ENCODE assay signal across 33 cellular contexts in genomic region chr5:75322066-75322465, GRCh38. TPM values are rescaled to one million over a fixed set of nuclear protein-coding genes. Genes with fewer than 3 reads are reported as not detected.
DNase-seq lines count a peak whose midpoint lies in the region; ATAC-seq, FAIRE-seq and TF ChIP-seq lines count a peak whose summit lies in the region.
"Had no signal": no experiment of that assay in that cellular context is flagged by ENCODE, and none has a peak within 500 bp of the region (broad histone marks: within the 10 kb centered on the region; RNA-seq: fewer than 3 reads in every experiment).

No MANE protein-coding gene starts in this region.

- H2BK5ac ChIP-seq in trophoblast cell (ENCODE audit: low read depth, low read length, poor library complexity) = no peak overlapping the region

- peak; percentile 44 for FAIRE-seq in G401.6 (lab: Jason Lieb, UNC)
- FAIRE-seq: endometrium, GM12878, H54 had no signal

- H3K36me3 ChIP-seq in NT2/D1 (ENCODE audit: insufficient read depth, insufficient read length, low read length) = no peaks in the 10 kb centered on the region
- H3K36me3 ChIP-seq in endodermal cell (ENCODE audit: control insufficient read depth, insufficient read depth, low read length) = no peaks in the 10 kb centered on the region
- H3K36me3 ChIP-seq in trophoblast cell (ENCODE audit: control insufficient read depth in 1 of 2, insufficient read depth in 2 of 2, low read length in 2 of 2) = no peaks in the 10 kb centered on the region
- H3K36me3 ChIP-seq: BE2C, gastroesophageal sphincter, Peyer's patch, suprapubic skin, WERI-Rb-1 had no signal

- no peak overlapping the region for H3K4ac ChIP-seq in trophoblast cell (ENCODE audit: low read depth, low read length)

- H3K4me3 ChIP-seq in NT2/D1 (ENCODE audit: insufficient read length, low read depth) (no peak overlapping the region), endodermal cell (ENCODE audit: low read length) (no peak overlapping the region), trophoblast cell (ENCODE audit: low read depth, low read length) (no peak overlapping the region)
- H3K4me3 ChIP-seq: gastroesophageal sphincter, GM12878, hepatocyte, Peyer's patch, suprapubic skin had no signal

- no peak overlapping the region for H3K9ac ChIP-seq in NT2/D1 (ENCODE audit: insufficient read length, low read depth)
- H3K9ac ChIP-seq in endodermal cell (ENCODE audit: extremely low read depth, low read length, poor library complexity, severe bottlenecking) = no peak overlapping the region
- H3K9ac ChIP-seq in trophoblast cell (ENCODE audit: low read length) = no peak overlapping the region
- H3K9ac ChIP-seq: parathyroid adenoma had no signal

- peaks cover 6% of the 10 kb centered on the region for H3K9me3 Mint-ChIP-seq in endodermal cell
- H3K9me3 Mint-ChIP-seq: activated CD4-positive, alpha-beta T cell treated with anti-CD3 and anti-CD28 coated beads, Interleukin-2, amount 10 ng/mL, durations not matched to agents 7 days and 5 days; activated naive CD8-positive, alpha-beta T cell treated with anti-CD3 and anti-CD28 coated beads for 36 hours; activated T-cell treated with anti-CD3 and anti-CD28 coated beads, Interleukin-2, amount 50 U/mL, for 4 hours; CD8-positive, alpha-beta memory T cell; IgD-negative memory B cell; immature natural killer cell; neural crest cell had no signal

- peaks cover 5% of the 10 kb centered on the region for H3K79me1 ChIP-seq in trophoblast cell (ENCODE audit: low read length)

- H3K27ac ChIP-seq in endodermal cell (ENCODE audit: low read depth, low read length) (no peak overlapping the region), trophoblast cell (ENCODE audit: low read depth, low read length) (no peak overlapping the region)
- H3K27ac ChIP-seq: gastroesophageal sphincter, parathyroid adenoma, Peyer's patch, WERI-Rb-1 had no signal

- DNase-seq in NT2/D1 (ENCODE audit: low read depth, low spot score) (peak; percentile 46), endodermal cell (peak; percentile 79), trophoblast cell (no peak), 8988T (no peak)
- no peak for DNase-seq in effector CD8-positive, alpha-beta T cell (lab: John Stamatoyannopoulos, UW)
- DNase-seq: activated CD4-positive, alpha-beta T cell treated with anti-CD3 and anti-CD28 coated beads, Interleukin-2, amount 10 ng/mL, durations not matched to agents 7 days and 5 days; activated CD8-positive, alpha-beta memory T cell treated with anti-CD3 and anti-CD28 coated beads, Interleukin-2, amount 10 ng/mL, durations not matched to agents 7 days and 5 days; activated gamma-delta T cell; activated naive CD8-positive, alpha-beta T cell treated with anti-CD3 and anti-CD28 coated beads for 36 hours; activated T-cell treated with anti-CD3 and anti-CD28 coated beads, Interleukin-2, amount 50 U/mL, for 4 hours; BE2C; caudate nucleus; CD8-positive, alpha-beta memory T cell; dermis blood vessel endothelial cell; EL; immature natural killer cell; NCI-H1048; Peyer's patch; retina; stimulated activated naive CD4-positive, alpha-beta T cell; T-helper 9 cell; WERI-Rb-1 had no signal

- H4K91ac ChIP-seq in trophoblast cell (ENCODE audit: low read depth, low read length) = no peak overlapping the region

- H2BK120ac ChIP-seq in trophoblast cell (ENCODE audit: insufficient read depth, low read length, poor library complexity) = no peak overlapping the region

- no peak overlapping the region for H3K4me2 ChIP-seq in trophoblast cell (ENCODE audit: low read length)
- H3K4me2 ChIP-seq: hepatocyte had no signal

- ATAC-seq in HG03039 (IDR thresholded peaks at IDR 0.05; ENCODE audit: unreplicated experiment) = no peak
- ATAC-seq: activated CD8-positive, alpha-beta memory T cell treated with anti-CD3 and anti-CD28 coated beads, Interleukin-2, amount 10 ng/mL, durations not matched to agents 7 days and 5 days; activated T-cell treated with anti-CD3 and anti-CD28 coated beads, Interleukin-2, amount 50 U/mL, for 4 hours; gastroesophageal sphincter; GM12878 had no signal

- H2AK5ac ChIP-seq in trophoblast cell (ENCODE audit: low read length) = no peak overlapping the region

- peak overlapping the region; percentile 16 for H2BK12ac ChIP-seq in trophoblast cell (ENCODE audit: low read length)

- H3K79me2 ChIP-seq in trophoblast cell (ENCODE audit: control insufficient read depth, insufficient read depth, low read length, poor library complexity) = no peaks in the 10 kb centered on the region
- H3K79me2 ChIP-seq: hepatocyte, parathyroid adenoma had no signal

- peaks cover 5% of the 10 kb centered on the region for H3K27me3 Mint-ChIP-seq in endodermal cell (ENCODE audit: insufficient read depth)
- H3K27me3 Mint-ChIP-seq: activated CD4-positive, alpha-beta T cell treated with anti-CD3 and anti-CD28 coated beads, Interleukin-2, amount 10 ng/mL, durations not matched to agents 7 days and 5 days had no signal

- no peak overlapping the region for H3K23ac ChIP-seq in trophoblast cell (ENCODE audit: low read length)

- H3K4me3 Mint-ChIP-seq in endodermal cell = no peak overlapping the region
- H3K4me3 Mint-ChIP-seq: activated CD4-positive, alpha-beta T cell treated with anti-CD3 and anti-CD28 coated beads, Interleukin-2, amount 10 ng/mL, durations not matched to agents 7 days and 5 days; activated CD8-positive, alpha-beta memory T cell treated with anti-CD3 and anti-CD28 coated beads, Interleukin-2, amount 10 ng/mL, durations not matched to agents 7 days and 5 days; activated naive CD8-positive, alpha-beta T cell treated with anti-CD3 and anti-CD28 coated beads for 36 hours; activated T-cell treated with anti-CD3 and anti-CD28 coated beads, Interleukin-2, amount 50 U/mL, for 4 hours; CD8-positive, alpha-beta memory T cell; IgD-negative memory B cell; immature natural killer cell; neural crest cell had no signal

- no peak for TF ChIP-seq CTCF in endodermal cell (conservative IDR thresholded peaks at IDR 0.05)

- peaks cover 26% of the 10 kb centered on the region for H3K4me1 Mint-ChIP-seq in endodermal cell
- H3K4me1 Mint-ChIP-seq: CD8-positive, alpha-beta memory T cell; IgD-negative memory B cell; immature natural killer cell had no signal

- WGBS in endodermal cell (ENCODE audit: insufficient coverage in 1 of 2, insufficient read length in 1 of 2), 2 experiments = 45 to 47% methylated on average over 5 of the region's 5 CpGs
- no CpG with 5 or more reads among the region's 5 CpGs for WGBS in trophoblast cell (ENCODE audit: extremely low coverage, insufficient coverage, insufficient read length)

- H3K14ac ChIP-seq in trophoblast cell (ENCODE audit: low read length) = no peak overlapping the region

- H3K9me3 ChIP-seq in NT2/D1 (ENCODE audit: insufficient read depth, low read length) (no peaks in the 10 kb centered on the region), endodermal cell (ENCODE audit: control insufficient read depth, low read length) (peaks cover 7% of the 10 kb centered on the region), trophoblast cell (ENCODE audit: insufficient read depth, low read depth, low read length) (no peaks in the 10 kb centered on the region)
- H3K9me3 ChIP-seq: BE2C, gastroesophageal sphincter, Peyer's patch, suprapubic skin had no signal

- no peaks in the 10 kb centered on the region for H3K36me3 Mint-ChIP-seq in endodermal cell (ENCODE audit: low read depth)
- H3K36me3 Mint-ChIP-seq: activated CD8-positive, alpha-beta memory T cell treated with anti-CD3 and anti-CD28 coated beads, Interleukin-2, amount 10 ng/mL, durations not matched to agents 7 days and 5 days; activated naive CD8-positive, alpha-beta T cell treated with anti-CD3 and anti-CD28 coated beads for 36 hours; CD8-positive, alpha-beta memory T cell; IgD-negative memory B cell; immature natural killer cell had no signal

- no peak overlapping the region for H4K12ac ChIP-seq in trophoblast cell (ENCODE audit: low read depth, low read length)

- H3K27me3 ChIP-seq in NT2/D1 (ENCODE audit: insufficient read depth, insufficient read length) (no peaks in the 10 kb centered on the region), endodermal cell (ENCODE audit: control insufficient read depth, insufficient read depth, low read length, poor library complexity, severe bottlenecking) (no peaks in the 10 kb centered on the region), trophoblast cell (ENCODE audit: insufficient read depth, low read length) (no peaks in the 10 kb centered on the region)
- H3K27me3 ChIP-seq: BE2C, gastroesophageal sphincter, hepatocyte, Peyer's patch, suprapubic skin had no signal

- H3K4me1 ChIP-seq in NT2/D1 (ENCODE audit: insufficient read depth, insufficient read length) = peaks cover 2% of the 10 kb centered on the region
- H3K4me1 ChIP-seq in endodermal cell (ENCODE audit: control insufficient read depth, insufficient read depth, low read length) = peaks cover 3% of the 10 kb centered on the region
- H3K4me1 ChIP-seq in trophoblast cell (ENCODE audit: control insufficient read depth in 1 of 2, insufficient read depth in 2 of 2, low read length in 2 of 2) = peaks cover 4 to 13% of the 10 kb centered on the region in 2 experiments
- H3K4me1 ChIP-seq: BE2C, gastroesophageal sphincter, parathyroid adenoma, Peyer's patch had no signal

- no peak overlapping the region for H3K18ac ChIP-seq in trophoblast cell (ENCODE audit: low read length)

- no peak overlapping the region for H3K27ac Mint-ChIP-seq in endodermal cell
- H3K27ac Mint-ChIP-seq: activated CD4-positive, alpha-beta T cell treated with anti-CD3 and anti-CD28 coated beads, Interleukin-2, amount 10 ng/mL, durations not matched to agents 7 days and 5 days; activated CD8-positive, alpha-beta memory T cell treated with anti-CD3 and anti-CD28 coated beads, Interleukin-2, amount 10 ng/mL, durations not matched to agents 7 days and 5 days; activated naive CD8-positive, alpha-beta T cell treated with anti-CD3 and anti-CD28 coated beads for 36 hours; CD8-positive, alpha-beta memory T cell; IgD-negative memory B cell; immature natural killer cell had no signal

- H4K8ac ChIP-seq in trophoblast cell (ENCODE audit: low read depth, low read length) = no peak overlapping the region

- no peak overlapping the region for H2AFZ ChIP-seq in trophoblast cell (ENCODE audit: insufficient read depth, low read length, poor library complexity)
- H2AFZ ChIP-seq: hepatocyte, parathyroid adenoma had no signal

RNA-seq across cellular contexts. Expression of gene HMGCR, which starts 15.0 kb away (rescaled TPM):
- 100 to 1,000 TPM; 114 to 162 TPM for total RNA-seq in endodermal cell
- 224 TPM for polyA plus RNA-seq in endodermal cell (2013, experiment 1 of 2)
- 222 TPM for polyA plus RNA-seq in endodermal cell (2013, experiment 2 of 2)
- polyA plus RNA-seq in trophoblast cell (2013) = 133 and 134 TPM in 2 replicates

Comparison
In these comparisons a context has a peak if more than half of its experiments do, and no peak if none do; other contexts are left out.
1. DNase-seq: peak in NT2/D1 (single experiment) and endodermal cell (single experiment); none in trophoblast cell (0 of 2), effector CD8-positive, alpha-beta T cell (single experiment) and 8988T (single experiment).